1 cellular context compared by ENCODE assay signal in genomic region chr4:93731448-93731847, GRCh38.
TF ChIP-seq lines count a peak whose summit lies in the region.

No MANE protein-coding gene starts in this region.

TF ChIP-seq in HCT116, 20 proteins besides CTCF, POLR2A, EP300 and RAD21 (continued from another document):
- TF ChIP-seq POLR2AphosphoS5 (IDR thresholded peaks at IDR 0.05; ENCODE audit: low read depth, low read length) (no peak), SRF (IDR thresholded peaks at IDR 0.05; ENCODE audit: low read depth) (no peak), MAX (IDR thresholded peaks at IDR 0.05) (no peak), TCF7L2 (IDR thresholded peaks at IDR 0.05; ENCODE audit: borderline replicate concordance, extremely low read depth, insufficient read depth, insufficient read length) (no peak), ATF3 (IDR thresholded peaks at IDR 0.05) (no peak), EZH2 (IDR thresholded peaks at IDR 0.05) (no peak), EZH2phosphoT487 (IDR thresholded peaks at IDR 0.05; ENCODE audit: borderline replicate concordance) (no peak)
